Comparison of ENCODE assay signal across 10 cellular contexts in genomic region chr16:48317614-48318013, GRCh38.
DNase-seq lines count a peak whose midpoint lies in the region; TF ChIP-seq lines count a peak whose summit lies in the region.
"Had no signal": no experiment of that assay in that cellular context is flagged by ENCODE, and none has a peak within 500 bp of the region (broad histone marks: within the 10 kb centered on the region; RNA-seq: fewer than 3 reads in every experiment).

No MANE protein-coding gene starts in this region.

- H3K4me3 ChIP-seq in brain microvascular endothelial cell (ENCODE audit: low read depth, low read length) (no peak overlapping the region), retinal pigment epithelial cell (ENCODE audit: low read length) (no peak overlapping the region)
- H3K4me3 ChIP-seq: hepatocyte had no signal

- no peak overlapping the region for H3K27ac ChIP-seq in brain microvascular endothelial cell
- H3K27ac ChIP-seq: C4-2B, hepatocyte had no signal

- H3K27ac Mint-ChIP-seq in activated CD4-positive, alpha-beta T cell treated with anti-CD3 and anti-CD28 coated beads, Interleukin-2, amount 10 ng/mL, durations not matched to agents 24 days and 14 days = peak overlapping the region; percentile 68

- no peaks in the 10 kb centered on the region for H3K36me3 ChIP-seq in brain microvascular endothelial cell (replicated peaks)

- H3K4me3 Mint-ChIP-seq in activated CD4-positive, alpha-beta T cell treated with anti-CD3 and anti-CD28 coated beads, Interleukin-2, amount 10 ng/mL, durations not matched to agents 24 days and 14 days = peak overlapping the region; percentile 51

- DNase-seq in activated CD4-positive, alpha-beta T cell treated with anti-CD3 and anti-CD28 coated beads, Interleukin-2, amount 10 ng/mL, durations not matched to agents 24 days and 14 days = no peak
- no peak for DNase-seq in activated CD4-positive, alpha-beta T cell treated with anti-CD3 and anti-CD28 coated beads for 4 hours
- peak; percentile 80 for DNase-seq in NOMO-1 treated with DMSO at 0.1 percent for 48 hours (lab: John Stamatoyannopoulos, UW; ENCODE audit: unreplicated experiment)
- peak; percentile 87 for DNase-seq in brain microvascular endothelial cell
- peak; percentile 46 for DNase-seq in retinal pigment epithelial cell (ENCODE audit: low read depth)
- DNase-seq in cerebellar nuclear complex (lab: John Stamatoyannopoulos, UW) = no peak
- no peak for DNase-seq in NCI-H2171 (lab: John Stamatoyannopoulos, UW)
- DNase-seq in NCI-H82 (lab: John Stamatoyannopoulos, UW) = no peak

- H3K27me3 Mint-ChIP-seq in activated CD4-positive, alpha-beta T cell treated with anti-CD3 and anti-CD28 coated beads, Interleukin-2, amount 10 ng/mL, durations not matched to agents 24 days and 14 days = no peaks in the 10 kb centered on the region

- H3K36me3 Mint-ChIP-seq in activated CD4-positive, alpha-beta T cell treated with anti-CD3 and anti-CD28 coated beads, Interleukin-2, amount 10 ng/mL, durations not matched to agents 24 days and 14 days (ENCODE audit: low read depth) = peaks cover 51% of the 10 kb centered on the region

- peaks cover 24% of the 10 kb centered on the region for H3K4me1 Mint-ChIP-seq in activated CD4-positive, alpha-beta T cell treated with anti-CD3 and anti-CD28 coated beads, Interleukin-2, amount 10 ng/mL, durations not matched to agents 24 days and 14 days

- in situ Hi-C loops in brain microvascular endothelial cell (cut with HindIII; ENCODE audit: low pct_ligation_motif_present, low sequenced_read_pairs) = no loop called here

- H3K9me3 Mint-ChIP-seq in activated CD4-positive, alpha-beta T cell treated with anti-CD3 and anti-CD28 coated beads, Interleukin-2, amount 10 ng/mL, durations not matched to agents 24 days and 14 days = peaks cover 13% of the 10 kb centered on the region

- intact Hi-C loops in activated CD4-positive, alpha-beta T cell treated with anti-CD3 and anti-CD28 coated beads, Interleukin-2, amount 10 ng/mL, durations not matched to agents 24 days and 14 days (cut with micrococcal nuclease) = no loop called here

- no peaks in the 10 kb centered on the region for H3K27me3 ChIP-seq in brain microvascular endothelial cell (replicated peaks)
- H3K27me3 ChIP-seq: hepatocyte had no signal

- TF ChIP-seq CTCF in brain microvascular endothelial cell (IDR thresholded peaks at IDR 0.05; ENCODE audit: low read depth, low read length, missing control alignments) (peak; percentile 33), retinal pigment epithelial cell (conservative IDR thresholded peaks at IDR 0.05; ENCODE audit: low read depth, low read length) (peak; percentile 25)

Comparison
In these comparisons a context has a peak if more than half of its experiments do, and no peak if none do; other contexts are left out.
1. DNase-seq: peak in NOMO-1 treated with DMSO at 0.1 percent for 48 hours (single experiment), brain microvascular endothelial cell (single experiment) and retinal pigment epithelial cell (single experiment); none in activated CD4-positive, alpha-beta T cell treated with anti-CD3 and anti-CD28 coated beads, Interleukin-2, amount 10 ng/mL, durations not matched to agents 24 days and 14 days (single experiment), activated CD4-positive, alpha-beta T cell treated with anti-CD3 and anti-CD28 coated beads for 4 hours (0 of 2), cerebellar nuclear complex (0 of 2), NCI-H2171 (single experiment) and NCI-H82 (single experiment).